ENCODE assay signal across 8 cellular contexts in the genomic region with DNA sequence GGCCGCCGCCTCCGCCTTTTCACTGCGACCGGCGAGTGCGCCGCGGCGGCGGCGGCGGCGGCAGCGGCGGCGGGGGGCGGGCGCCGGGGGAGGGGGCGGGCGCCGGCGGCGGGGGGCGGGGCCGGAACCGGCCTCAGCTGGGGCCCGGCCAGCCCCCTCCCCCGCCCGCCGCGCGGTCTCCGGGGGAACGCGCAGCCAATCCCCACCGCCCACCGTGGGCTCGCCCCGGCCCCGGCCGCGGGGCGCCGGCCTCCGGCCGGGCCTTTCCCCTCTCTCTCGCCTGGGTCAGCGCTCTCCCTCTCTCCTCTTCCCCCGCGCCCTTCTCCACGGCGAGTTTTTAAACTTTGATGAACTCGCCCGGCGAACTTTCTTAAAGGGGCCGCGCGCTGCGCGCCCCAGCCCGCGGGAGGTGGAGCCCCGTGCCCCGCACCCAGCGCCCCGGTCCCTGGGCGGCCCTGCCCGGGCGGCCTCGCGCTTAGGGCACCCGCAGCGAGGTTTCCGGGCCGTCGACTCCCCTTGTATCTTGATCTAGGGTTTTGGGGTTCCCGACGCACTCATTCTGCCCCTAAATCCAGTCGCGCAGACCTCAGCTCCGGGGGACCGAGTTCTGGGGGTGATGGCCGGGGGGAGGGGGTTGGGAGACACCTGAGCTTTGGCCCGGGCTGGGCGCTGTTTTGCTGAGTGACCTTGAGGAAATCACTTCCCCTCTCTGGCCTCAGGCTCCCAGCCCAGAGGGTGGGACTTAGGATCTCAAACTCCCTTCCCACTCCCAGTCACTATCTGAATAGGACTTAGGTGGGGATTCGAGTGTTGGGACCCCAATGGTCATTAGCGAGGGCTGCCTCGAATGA. TPM values are rescaled to one million over a fixed set of nuclear protein-coding genes. Genes with fewer than 3 reads are reported as not detected.
DNase-seq lines count a peak whose midpoint lies in the region; ATAC-seq, FAIRE-seq and TF ChIP-seq lines count a peak whose summit lies in the region.

Gene RBPMS2, minus strand, starts transcription at position 39 of the 851 bp plus-strand sequence. CDS start 270 bp downstream, outside the sequence.

- H3K56ac ChIP-seq in mesendoderm (ENCODE audit: low read length) = peak within 1 kb of the TSS; percentile 99

- peaks cover 2% of the 10 kb centered on the region for H3K79me1 ChIP-seq in mesendoderm (ENCODE audit: low read length)

- H3K18ac ChIP-seq in mesendoderm (ENCODE audit: low read length) = peak within 1 kb of the TSS; percentile 100

- H3K36me3 Mint-ChIP-seq in IgD-negative memory B cell = peaks cover 6% of the 10 kb centered on the region

- H3K4ac ChIP-seq in mesendoderm (ENCODE audit: low read depth, low read length) = peak within 1 kb of the TSS; percentile 100

- TF ChIP-seq POLR2A in erythroblast (IDR thresholded peaks at IDR 0.05; ENCODE audit: low read length) = no peak

- H3K4me1 ChIP-seq in mesendoderm (ENCODE audit: control insufficient read depth, low read depth, low read length) = peaks cover 21% of the 10 kb centered on the region
- H3K4me1 ChIP-seq in urinary bladder (ENCODE audit: insufficient read depth) = peaks cover 1% of the 10 kb centered on the region

- WGBS in mesendoderm (ENCODE audit: extremely low coverage, insufficient coverage, low lambda C conversion rate) = no CpG with 5 or more reads among the region's 90 CpGs
- under 1% methylated on average over 73 of the region's 90 CpGs for WGBS in urinary bladder

- peak within 1 kb of the TSS; percentile 59 for H4K8ac ChIP-seq in mesendoderm (ENCODE audit: low read depth, low read length)

- peak within 1 kb of the TSS; percentile 24 for H3K4me3 ChIP-seq in bronchial epithelial cell (ENCODE audit: low read depth, low read length)
- H3K4me3 ChIP-seq in mesendoderm (ENCODE audit: low read length) = peak within 1 kb of the TSS; percentile 83
- peak within 1 kb of the TSS; percentile 79 for H3K4me3 ChIP-seq in urinary bladder (ENCODE audit: low read depth, low read length)

- H2BK5ac ChIP-seq in mesendoderm (ENCODE audit: low read length) = peak within 1 kb of the TSS; percentile 97

- TF ChIP-seq CTCF in C4-2B (conservative IDR thresholded peaks at IDR 0.05) (no peak), bronchial epithelial cell (IDR thresholded peaks at IDR 0.05; ENCODE audit: insufficient read depth, low read length, severe bottlenecking) (no peak)

- peak within 1 kb of the TSS in 1 of 3 donors; percentile 53 for H3K27ac Mint-ChIP-seq in IgD-negative memory B cell

- H3K79me2 ChIP-seq in mesendoderm (ENCODE audit: control insufficient read depth, insufficient read depth, low read length) = peaks cover 53% of the 10 kb centered on the region

- H3K9ac ChIP-seq in mesendoderm (ENCODE audit: low read length) = peak within 1 kb of the TSS; percentile 98

- ATAC-seq in HG02870 (IDR thresholded peaks at IDR 0.05; ENCODE audit: unreplicated experiment) = no peak
- no peak for ATAC-seq in esophagus mucosa

- peak within 1 kb of the TSS; percentile 92 for H3K23ac ChIP-seq in mesendoderm (ENCODE audit: low read length)

- H3K36me3 ChIP-seq in bronchial epithelial cell (ENCODE audit: control insufficient read depth, insufficient read depth, low read length) (no peaks in the 10 kb centered on the region), mesendoderm (ENCODE audit: control insufficient read depth, insufficient read depth, low read length) (no peaks in the 10 kb centered on the region), urinary bladder (ENCODE audit: insufficient read depth) (no peaks in the 10 kb centered on the region)

- peak within 1 kb of the TSS; percentile 68 to 92 (median 82) for H3K4me3 Mint-ChIP-seq in IgD-negative memory B cell

- no peak within 1 kb of the TSS for H4K5ac ChIP-seq in mesendoderm (ENCODE audit: low read length)

- H2BK120ac ChIP-seq in mesendoderm (ENCODE audit: low read depth, low read length) = peak within 1 kb of the TSS; percentile 98

- FAIRE-seq in bronchial epithelial cell (lab: Jason Lieb, UNC) = no peak

- H3K27me3 Mint-ChIP-seq in IgD-negative memory B cell = peaks cover 15% of the 10 kb centered on the region

- H2AK5ac ChIP-seq in mesendoderm (ENCODE audit: low read length) = peak within 1 kb of the TSS; percentile 81

- peak within 1 kb of the TSS; percentile 73 for H3K27ac ChIP-seq in C4-2B
- H3K27ac ChIP-seq in mesendoderm (ENCODE audit: low read depth, low read length) = peak within 1 kb of the TSS; percentile 98
- H3K27ac ChIP-seq in urinary bladder (ENCODE audit: low read depth) = peak within 1 kb of the TSS; percentile 73

- H3K27me3 ChIP-seq in bronchial epithelial cell (ENCODE audit: control insufficient read depth, insufficient read depth, low read length) = peaks cover 20% of the 10 kb centered on the region
- no peaks in the 10 kb centered on the region for H3K27me3 ChIP-seq in mesendoderm (ENCODE audit: insufficient read depth, low read length, poor library complexity)

- no peaks in the 10 kb centered on the region for H3K9me3 Mint-ChIP-seq in IgD-negative memory B cell

- H2BK15ac ChIP-seq in mesendoderm (replicated peaks; ENCODE audit: low read depth) = peak within 1 kb of the TSS; percentile 92

- no peaks in the 10 kb centered on the region for H3K4me1 Mint-ChIP-seq in IgD-negative memory B cell

- no peak for DNase-seq in bronchial epithelial cell (ENCODE audit: low read depth)
- DNase-seq in mesendoderm = peak; percentile 76
- no peak for DNase-seq in erythroblast (lab: John Stamatoyannopoulos, UW)

- peak within 1 kb of the TSS; percentile 96 for H3K4me2 ChIP-seq in mesendoderm (ENCODE audit: low read length)

RNA-seq across cellular contexts. Expression of gene RBPMS2, which starts in this region (rescaled TPM):
- polyA plus RNA-seq in IgD-negative memory B cell = 0.14 TPM
- not detected in 2 replicates for total RNA-seq in bronchial epithelial cell
- polyA plus RNA-seq in mesendoderm (2013, experiment 1 of 2) = 252 TPM
- polyA plus RNA-seq in mesendoderm (2013, experiment 2 of 2) = 256 TPM
- total RNA-seq in urinary bladder = 4.0 TPM
- polyA plus RNA-seq in urinary bladder = 90.9 TPM
- total RNA-seq in esophagus mucosa = 0.48 TPM

Comparison
In these comparisons a context has a peak if more than half of its experiments do, and no peak if none do; other contexts are left out.
1. RNA of gene RBPMS2 (polyA plus RNA-seq): 90.9 TPM in urinary bladder (single experiment); 0.14 TPM in IgD-negative memory B cell (single experiment); every median in the first group is over 10 times any median in the second.
2. H3K4me3 ChIP-seq: peak in every context shown above with its lines; median percentile 83 in mesendoderm; 79 in urinary bladder; 24 in bronchial epithelial cell.
3. Peak in every context shown above with its lines, with median percentiles within 50 percentile points of each other: H3K27ac ChIP-seq.